Comparison of ENCODE assay signal across 8 cellular contexts in the genomic region with DNA sequence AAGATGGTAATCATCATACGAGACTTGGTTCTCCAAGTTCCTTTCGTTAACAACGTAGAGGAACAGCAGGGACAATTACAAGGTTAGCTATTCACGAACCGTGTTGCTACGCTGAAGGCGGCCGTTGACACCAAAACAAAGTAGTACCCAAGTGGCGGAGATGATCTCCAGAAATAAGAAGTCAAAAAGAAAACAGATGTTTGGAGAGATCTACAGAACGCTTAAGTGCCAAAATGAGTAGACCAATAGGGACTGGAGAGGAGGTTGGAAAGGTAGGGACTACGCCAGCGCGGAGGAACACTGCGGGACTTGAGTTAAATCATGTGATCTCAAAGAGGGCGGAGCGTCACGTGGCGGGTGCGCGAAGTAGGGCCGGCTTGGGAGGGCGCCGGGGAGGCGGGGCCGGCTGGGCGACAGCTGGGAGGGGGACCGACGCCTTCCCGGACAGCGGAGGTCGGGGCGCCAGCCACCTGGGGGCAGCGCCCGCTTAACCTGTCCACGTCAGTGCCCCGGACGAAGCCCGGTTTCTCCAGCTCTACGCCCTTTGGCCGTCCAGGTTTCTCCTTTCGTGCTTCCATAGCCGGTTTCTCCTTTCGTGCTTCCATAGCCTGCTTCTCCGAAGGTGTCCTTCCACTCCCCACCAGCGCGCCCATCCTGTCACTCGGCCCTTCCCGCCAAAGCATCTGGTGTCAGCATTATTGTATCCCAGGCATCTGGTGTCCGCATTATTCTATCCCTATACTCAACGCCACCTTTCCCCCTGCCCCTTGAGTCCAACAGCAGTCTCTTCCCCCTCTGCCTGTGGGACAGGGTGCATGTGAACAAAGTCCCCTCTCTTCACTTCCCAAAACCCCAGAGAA.
DNase-seq lines count a peak whose midpoint lies in the region; ATAC-seq and TF ChIP-seq lines count a peak whose summit lies in the region.

No MANE protein-coding gene starts in this region.

- DNase-seq in GM12865 (ENCODE audit: low read depth) (peak; percentile 97), NCI-H1930 (lab: John Stamatoyannopoulos, UW) (peak; percentile 91 to 97), T-helper 9 cell (peak; percentile 91), astrocyte of the cerebellum (ENCODE audit: low read depth) (peak; percentile 92), hippocampal formation (lab: John Stamatoyannopoulos, UW) (peak; percentile 85 to 94), retina (peak; percentile 100)

- in situ Hi-C loops in astrocyte of the cerebellum (cut with HindIII; ENCODE audit: low sequenced_read_pairs) = no loop called here

- peak; percentile 53 for ATAC-seq in HG02798 (IDR thresholded peaks at IDR 0.05; ENCODE audit: poor library complexity, unreplicated experiment)
- ATAC-seq in GM18868 (IDR thresholded peaks at IDR 0.05; ENCODE audit: unreplicated experiment) = no peak

- no peak for TF ChIP-seq CTCF in GM12865 (IDR thresholded peaks at IDR 0.05; ENCODE audit: insufficient read depth, low read depth, low read length, missing control alignments)
- no peak for TF ChIP-seq CTCF in astrocyte of the cerebellum (IDR thresholded peaks at IDR 0.05; ENCODE audit: low read depth, low read length, missing control alignments)

- peak overlapping the region; percentile 86 for H3K4me3 ChIP-seq in GM12865 (ENCODE audit: low read depth, low read length)
- H3K4me3 ChIP-seq in astrocyte of the cerebellum (ENCODE audit: low read depth, low read length) = peak overlapping the region; percentile 98
